ENCODE assay signal across 26 cellular contexts in the genomic region with DNA sequence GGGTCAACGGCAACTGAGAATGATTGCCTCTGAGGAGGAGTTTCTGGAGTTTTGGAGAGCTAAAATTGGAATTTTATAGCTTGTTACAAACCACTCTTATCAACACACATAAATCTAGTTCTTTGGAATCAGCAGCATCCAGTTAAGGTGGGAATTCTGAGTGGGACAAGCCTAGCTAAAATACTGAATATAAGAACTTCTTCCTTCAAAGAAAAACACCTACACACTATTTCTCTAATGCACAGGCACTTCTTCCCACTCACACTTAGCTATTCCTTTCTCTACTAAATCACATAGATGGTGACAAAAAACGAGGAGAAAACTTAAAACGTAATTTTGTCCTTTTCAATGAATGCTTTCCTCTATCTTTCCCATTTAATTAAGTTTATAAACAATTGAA. TPM values are rescaled to one million over a fixed set of nuclear protein-coding genes. Genes with fewer than 3 reads are reported as not detected.
DNase-seq lines count a peak whose midpoint lies in the region; ATAC-seq, FAIRE-seq and TF ChIP-seq lines count a peak whose summit lies in the region.
"Had no signal": no experiment of that assay in that cellular context is flagged by ENCODE, and none has a peak within 500 bp of the region (broad histone marks: within the 10 kb centered on the region; RNA-seq: fewer than 3 reads in every experiment).

No MANE protein-coding gene starts in this region.

- H3K9me3 Mint-ChIP-seq in IgD-negative memory B cell = no peaks in the 10 kb centered on the region
- H3K9me3 Mint-ChIP-seq: activated CD4-positive, alpha-beta T cell treated with anti-CD3 and anti-CD28 coated beads, Interleukin-2, amount 10 ng/mL, durations not matched to agents 7 days and 5 days; activated naive CD8-positive, alpha-beta T cell treated with anti-CD3 and anti-CD28 coated beads, Interleukin-2, amount 10 ng/mL, durations not matched to agents 7 days and 5 days; activated T-helper 2 cell treated with anti-CD3 and anti-CD28 coated beads, Interferon-gamma antibody, Interleukin-2, Interleukin-4, amounts not matched to agents 10 μg/mL and 5 μg/mL and 100 μg/mL, durations not matched to agents 14 hours and 24 hours and 36 hours; CD4-positive, alpha-beta T cell; HFFc6; memory B cell; T-cell had no signal

- peak; percentile 18 for FAIRE-seq in A549 (lab: Jason Lieb, UNC)
- FAIRE-seq: G401.6 had no signal

- intact Hi-C loops in gastrocnemius medialis (cut with DNase I; ENCODE audit: low total_unique reads) = no loop called here

- no peaks in the 10 kb centered on the region for H3K27me3 Mint-ChIP-seq in IgD-negative memory B cell
- H3K27me3 Mint-ChIP-seq: activated CD4-positive, alpha-beta T cell treated with anti-CD3 and anti-CD28 coated beads, Interleukin-2, amount 10 ng/mL, durations not matched to agents 7 days and 5 days; activated naive CD8-positive, alpha-beta T cell treated with anti-CD3 and anti-CD28 coated beads, Interleukin-2, amount 10 ng/mL, durations not matched to agents 7 days and 5 days; CD4-positive, alpha-beta T cell; memory B cell; naive thymus-derived CD8-positive, alpha-beta T cell; T-cell had no signal

- H3K27ac ChIP-seq in A549 (no peak overlapping the region), layer of hippocampus (ENCODE audit: low read depth, low read length) (peak overlapping the region; percentile 39), gastrocnemius medialis (peak overlapping the region; percentile 22 to 49 (median 43))
- H3K27ac ChIP-seq: colonic mucosa had no signal

- peaks cover 0 to 10% of the 10 kb centered on the region in 2 donors for H3K36me3 ChIP-seq in gastrocnemius medialis
- H3K36me3 ChIP-seq: colonic mucosa, MG63 had no signal

- no peak for DNase-seq in A549 (ENCODE audit: low read depth in 1 of 2, low spot score in 1 of 2)
- no peak for DNase-seq in gastrocnemius medialis
- no peak for DNase-seq in COLO829 (ENCODE audit: low spot score)
- DNase-seq in NK-92 (lab: John Stamatoyannopoulos, UW; ENCODE audit: unreplicated experiment) = no peak
- DNase-seq: activated CD4-positive, alpha-beta T cell treated with anti-CD3 and anti-CD28 coated beads, Interleukin-2, amount 10 ng/mL, durations not matched to agents 7 days and 5 days; activated naive CD8-positive, alpha-beta T cell treated with anti-CD3 and anti-CD28 coated beads, Interleukin-2, amount 10 ng/mL, durations not matched to agents 7 days and 5 days; CD4-positive, alpha-beta T cell; colonic mucosa; DMS153; HFFc6; IMR-90; MG63; naive thymus-derived CD8-positive, alpha-beta T cell; NCI-H1694; NCI-H82; SHP77 treated with DMSO at 0.1 percent for 48 hours; stimulated activated CD4-positive, alpha-beta T cell treated with anti-CD3 and anti-CD28 coated beads, Interleukin-4, amount 100 ng/mL, for 24 hours; stomach; T-cell had no signal

- no peaks in the 10 kb centered on the region for H3K9me3 ChIP-seq in A549
- H3K9me3 ChIP-seq in gastrocnemius medialis = no peaks in the 10 kb centered on the region
- H3K9me3 ChIP-seq: colonic mucosa, MG63, stomach had no signal

- H3K4me2 ChIP-seq in A549 = no peak overlapping the region

- H3K4me1 Mint-ChIP-seq in IgD-negative memory B cell = peaks cover 2 to 15% (median 15%) of the 10 kb centered on the region in 3 donors

- no peak for TF ChIP-seq RAD21 in A549 (conservative IDR thresholded peaks at IDR 0.05 in 1 of 2, IDR thresholded peaks at IDR 0.05 in 1 of 2)

- TF ChIP-seq POLR2A in A549 (IDR thresholded peaks at IDR 0.05; ENCODE audit: low read length) (no peak), gastrocnemius medialis (IDR thresholded peaks at IDR 0.05) (no peak)

- H3K27ac Mint-ChIP-seq in IgD-negative memory B cell = peak overlapping the region in 2 of 3 donors; percentile 28 to 78
- H3K27ac Mint-ChIP-seq: activated CD4-positive, alpha-beta T cell treated with anti-CD3 and anti-CD28 coated beads, Interleukin-2, amount 10 ng/mL, durations not matched to agents 7 days and 5 days; activated naive CD8-positive, alpha-beta T cell treated with anti-CD3 and anti-CD28 coated beads, Interleukin-2, amount 10 ng/mL, durations not matched to agents 7 days and 5 days; activated T-helper 2 cell treated with anti-CD3 and anti-CD28 coated beads, Interferon-gamma antibody, Interleukin-2, Interleukin-4, amounts not matched to agents 10 μg/mL and 5 μg/mL and 100 μg/mL, durations not matched to agents 14 hours and 24 hours and 36 hours; CD4-positive, alpha-beta T cell had no signal

- H3K4me3 Mint-ChIP-seq in IgD-negative memory B cell = peak overlapping the region in 1 of 4 donors; percentile 26
- H3K4me3 Mint-ChIP-seq: activated CD4-positive, alpha-beta T cell treated with anti-CD3 and anti-CD28 coated beads, Interleukin-2, amount 10 ng/mL, durations not matched to agents 7 days and 5 days; activated naive CD8-positive, alpha-beta T cell treated with anti-CD3 and anti-CD28 coated beads, Interleukin-2, amount 10 ng/mL, durations not matched to agents 7 days and 5 days; CD4-positive, alpha-beta T cell; HFFc6; memory B cell; naive thymus-derived CD8-positive, alpha-beta T cell; T-cell had no signal

- H3K4me1 ChIP-seq in A549 = peaks cover 10% of the 10 kb centered on the region; the same call in 2 of the 3 replicates
- H3K4me1 ChIP-seq in gastrocnemius medialis = peaks cover 29 to 33% of the 10 kb centered on the region in 2 donors
- H3K4me1 ChIP-seq: colonic mucosa had no signal

- peaks cover 12% of the 10 kb centered on the region for H3K36me3 Mint-ChIP-seq in IgD-negative memory B cell

- in situ Hi-C loops in gastrocnemius medialis (cut with MboI; ENCODE audit: low sequenced_read_pairs in 4 of 4) = no loop called here

- POLR2A ChIA-PET in A549 (lab: Yijun Ruan, JAX) = no interaction called here

- TF ChIP-seq EP300 in A549 (IDR thresholded peaks at IDR 0.05) = no peak

- CTCF ChIA-PET in A549 (lab: Yijun Ruan, JAX) = interaction anchor here (0.7 to 1.4 kb wide), 3 partner anchors 16 to 28 kb away, joined by 3 to 4 read pairs (median 3); no protein-coding TSS in a partner anchor

- ATAC-seq in A549 (no peak), gastrocnemius medialis (no peak), GM19452 (IDR thresholded peaks at IDR 0.05; ENCODE audit: unreplicated experiment) (no peak), HG02678 (IDR thresholded peaks at IDR 0.05; ENCODE audit: unreplicated experiment) (no peak)
- ATAC-seq: naive thymus-derived CD8-positive, alpha-beta T cell; T-cell had no signal

- TF ChIP-seq CTCF in A549 (IDR thresholded peaks at IDR 0.05) = no peak
- TF ChIP-seq CTCF in gastrocnemius medialis (IDR thresholded peaks at IDR 0.05 in 4 of 5, conservative IDR thresholded peaks at IDR 0.05 in 1 of 5) = no peak

- no peaks in the 10 kb centered on the region for H3K27me3 ChIP-seq in layer of hippocampus (ENCODE audit: control insufficient read depth, insufficient read depth, low read length)
- no peaks in the 10 kb centered on the region for H3K27me3 ChIP-seq in gastrocnemius medialis
- H3K27me3 ChIP-seq: colonic mucosa, MG63, stomach had no signal

- H3K4me3 ChIP-seq in A549 = no peak overlapping the region
- H3K4me3 ChIP-seq in gastrocnemius medialis = no peak overlapping the region
- H3K4me3 ChIP-seq: colonic mucosa, MG63, stomach had no signal

- 43% methylated on average over 3 of the region's 3 CpGs for WGBS in A549 (ENCODE audit: missing lambda C conversion rate)

TF ChIP-seq in A549, 52 proteins besides CTCF, POLR2A, EP300 and RAD21:
- no peak for TF ChIP-seq POLR2AphosphoS2 (conservative IDR thresholded peaks at IDR 0.05; ENCODE audit: low read length)
- no peak for TF ChIP-seq NR3C1 (IDR thresholded peaks at IDR 0.05)
- no peak for TF ChIP-seq CHD4 (IDR thresholded peaks at IDR 0.05; ENCODE audit: borderline replicate concordance)
- TF ChIP-seq RCOR1 (IDR thresholded peaks at IDR 0.05; ENCODE audit: low read depth, low read length) = no peak
- TF ChIP-seq EHF (CRISPR knock-in tag; IDR thresholded peaks at IDR 0.05) = no peak
- TF ChIP-seq CBX2 (IDR thresholded peaks at IDR 0.05; ENCODE audit: borderline replicate concordance, low read depth) = no peak
- TF ChIP-seq TP53 (CRISPR knock-in tag; IDR thresholded peaks at IDR 0.05) = no peak
- TF ChIP-seq EHMT2 (IDR thresholded peaks at IDR 0.05; ENCODE audit: low read depth) = no peak
- TF ChIP-seq BCL3 (IDR thresholded peaks at IDR 0.05) = no peak
- TF ChIP-seq, protein P1, sequence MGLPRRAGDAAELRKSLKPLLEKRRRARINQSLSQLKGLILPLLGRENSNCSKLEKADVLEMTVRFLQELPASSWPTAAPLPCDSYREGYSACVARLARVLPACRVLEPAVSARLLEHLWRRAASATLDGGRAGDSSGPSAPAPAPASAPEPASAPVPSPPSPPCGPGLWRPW (IDR thresholded peaks at IDR 0.05) = no peak
- TF ChIP-seq JUNB (IDR thresholded peaks at IDR 0.05) = no peak
- TF ChIP-seq SMC3 (IDR thresholded peaks at IDR 0.05) = no peak
- TF ChIP-seq CHD2 (IDR thresholded peaks at IDR 0.05; ENCODE audit: low read length, partially characterized antibody) = no peak
- TF ChIP-seq ZC3H11A (IDR thresholded peaks at IDR 0.05) = no peak
- no peak for TF ChIP-seq HEYL (CRISPR knock-in tag; IDR thresholded peaks at IDR 0.05)
TF ChIP-seq in A549: peak in this region for 0.

RNA-seq across cellular contexts. Expression of gene FAM98A, which starts 43.4 kb away (rescaled TPM):
- polyA plus RNA-seq in A549 (2011; rRNA removed) (83.4 and 109 TPM in 2 replicates), A549 (2017; fragmentation: RNase III; extraction: RNeasy Plus Mini Kit Qiagen cat#74134 plus additional on column Dnase treatment) (94.1 to 101 TPM (median 97.2 TPM) in 3 replicates), IgD-negative memory B cell (11.9 TPM)
- polyA plus RNA-seq in A549 (2012; cell fraction: cytosol; rRNA removed) = 133 and 138 TPM in 2 replicates
- 14.0 and 34.5 TPM in 2 replicates for polyA plus RNA-seq in A549 (2012; cell fraction: nucleus; rRNA removed)
- polyA minus RNA-seq in A549 (2011; rRNA and poly(A)+ RNA removed) = 49.4 and 94.8 TPM in 2 replicates
- 1,000 to 10,000 TPM in 1 of 4 donors, 10 to 100 TPM in 3; 33.7 to 1,115 (median 44.2) TPM for total RNA-seq in gastrocnemius medialis

Comparison
In these comparisons a context has a peak if more than half of its experiments do, and no peak if none do; other contexts are left out.
1. H3K27ac ChIP-seq: peak in layer of hippocampus (single experiment) and gastrocnemius medialis (4 of 4); none in A549 (0 of 2).